In genomic region chr10:51993475-51993874, GRCh38 we compare ENCODE assay signal across 6 cellular contexts.
"Had no signal": no experiment of that assay in that cellular context is flagged by ENCODE, and none has a peak within 500 bp of the region (broad histone marks: within the 10 kb centered on the region; RNA-seq: fewer than 3 reads in every experiment).

No MANE protein-coding gene starts in this region.

- H3K4me3 ChIP-seq: K562 had no signal

- H3K27ac ChIP-seq: HL-60 had no signal

- DNase-seq: IMR-90, KBM-7, KG1 had no signal

- ATAC-seq: HepG2, K562 had no signal
